8 cellular contexts compared by ENCODE assay signal in genomic region chr19:35544110-35544802, GRCh38. TPM values are rescaled to one million over a fixed set of nuclear protein-coding genes. Genes with fewer than 3 reads are reported as not detected.
DNase-seq lines count a peak whose midpoint lies in the region; FAIRE-seq and TF ChIP-seq lines count a peak whose summit lies in the region.

No MANE protein-coding gene starts in this region.

- H3K27ac ChIP-seq in SK-N-MC (no peak overlapping the region), sigmoid colon (peak overlapping the region in 2 of 4 donors; percentile 87 to 89)

- TF ChIP-seq CTCF in fibroblast of pulmonary artery (IDR thresholded peaks at IDR 0.05; ENCODE audit: low read length, missing control alignments) (no peak), sigmoid colon (IDR thresholded peaks at IDR 0.05) (no peak)

- DNase-seq in GM12891 (ENCODE audit: insufficient read length, low spot score) (no peak), SK-N-MC (ENCODE audit: low read depth, low spot score) (no peak), fibroblast of pulmonary artery (ENCODE audit: low read depth) (no peak), sigmoid colon (no peak), SK-N-DZ (ENCODE audit: low spot score) (no peak), ecto neural progenitor cell (ENCODE audit: low spot score) (no peak), DMS114 treated with DMSO at 0.1 percent for 48 hours (lab: John Stamatoyannopoulos, UW; ENCODE audit: unreplicated experiment) (no peak), HK-2 (ENCODE audit: unreplicated experiment) (no peak)

- H3K9ac ChIP-seq in SK-N-MC (ENCODE audit: insufficient read length): peak overlapping the region; percentile 96

- H3K27me3 ChIP-seq in sigmoid colon: no peaks in the 10 kb centered on the region

- FAIRE-seq in GM12891 (lab: Jason Lieb, UNC): peak; percentile 69

- TF ChIP-seq POLR2A in GM12891 (IDR thresholded peaks at IDR 0.05; ENCODE audit: low read depth, low read length): no peak
- no peak for TF ChIP-seq POLR2A in sigmoid colon (IDR thresholded peaks at IDR 0.05)

- peak overlapping the region; percentile 98 for H3K4me3 ChIP-seq in SK-N-MC
- peak overlapping the region; percentile 92 for H3K4me3 ChIP-seq in fibroblast of pulmonary artery (replicated peaks; ENCODE audit: low read depth, low read length)
- peak overlapping the region in 3 of 4 donors; percentile 68 to 97 (median 91) for H3K4me3 ChIP-seq in sigmoid colon

- intact Hi-C loops in sigmoid colon (cut with DNase I): no loop called here

- H3K9me3 ChIP-seq in SK-N-MC (ENCODE audit: low read depth, low read length) (no peaks in the 10 kb centered on the region), sigmoid colon (no peaks in the 10 kb centered on the region)

- WGBS in sigmoid colon, 2 donors: 82 to 86% methylated on average over 3 of the region's 3 CpGs

- TF ChIP-seq EP300 in sigmoid colon (IDR thresholded peaks at IDR 0.05): no peak

- H3K36me3 ChIP-seq in SK-N-MC (ENCODE audit: insufficient read depth, low read length): no peaks in the 10 kb centered on the region; the same call in 1 of the 2 replicates
- H3K36me3 ChIP-seq in sigmoid colon: peaks cover 0 to 16% (median 0%) of the 10 kb centered on the region in 4 donors

- peaks cover 0 to 29% (median 26%) of the 10 kb centered on the region in 4 donors for H3K4me1 ChIP-seq in sigmoid colon

TF ChIP-seq in GM12891, 5 proteins besides CTCF, POLR2A, EP300 and RAD21:
- no peak for TF ChIP-seq POLR2AphosphoS5 (IDR thresholded peaks at IDR 0.05; ENCODE audit: low read depth, low read length)
- TF ChIP-seq POU2F2 (IDR thresholded peaks at IDR 0.05; ENCODE audit: low read depth, low read length): no peak
- TF ChIP-seq TAF1 (IDR thresholded peaks at IDR 0.05; ENCODE audit: low read depth, low read length): no peak
- no peak for TF ChIP-seq PAX5 (IDR thresholded peaks at IDR 0.05; ENCODE audit: insufficient read depth, low read length, severe bottlenecking)
- TF ChIP-seq SPI1 (IDR thresholded peaks at IDR 0.05; ENCODE audit: low read depth, low read length): no peak
TF ChIP-seq in GM12891: peak in this region for 0.

RNA-seq across cellular contexts. Expression of gene TMEM147, which starts 1.2 kb away (rescaled TPM):
- polyA plus RNA-seq in GM12891 (2012; ENCODE audit: low read depth, missing spikeins): 77.3 TPM
- 10 to 100 TPM; 60.1 to 72.5 (median 69.3) TPM for total RNA-seq in sigmoid colon
- 100 to 1,000 TPM in 1 of 3 donors, 10 to 100 TPM in 2; 24.5 to 123 (median 46.2) TPM for polyA plus RNA-seq in sigmoid colon
- 68.5 and 107 TPM in 2 replicates for polyA plus RNA-seq in SK-N-DZ (2014; cell fraction: cytosol; rRNA removed)
- polyA plus RNA-seq in SK-N-DZ (2014; cell fraction: nucleus; rRNA removed): 81.5 and 92.3 TPM in 2 replicates

RNA-seq across cellular contexts. Expression of gene GAPDHS, which starts 11.0 kb away (rescaled TPM):
- polyA plus RNA-seq in GM12891 (2012; ENCODE audit: low read depth, missing spikeins): 0.53 TPM
- not detected for total RNA-seq in sigmoid colon
- not detected for polyA plus RNA-seq in sigmoid colon
- polyA plus RNA-seq in SK-N-DZ (2014; cell fraction: cytosol; rRNA removed): 0.45 and 0.76 TPM in 2 replicates
- polyA plus RNA-seq in SK-N-DZ (2014; cell fraction: nucleus; rRNA removed): 2.2 TPM in 1 of 2 replicates, not detected in the other

RNA-seq across cellular contexts. Expression of gene SBSN, which starts 16.1 kb away (rescaled TPM):
- 0.74 TPM for polyA plus RNA-seq in GM12891 (2012; ENCODE audit: low read depth, missing spikeins)
- total RNA-seq in sigmoid colon: not detected
- polyA plus RNA-seq in sigmoid colon: 1 to 10 TPM in 1 of 3 donors, under 1 TPM in 1, not detected in 1; 0.17 to 1.2 TPM
- not detected in 2 replicates for polyA plus RNA-seq in SK-N-DZ (2014; cell fraction: cytosol; rRNA removed)
- not detected in 2 replicates for polyA plus RNA-seq in SK-N-DZ (2014; cell fraction: nucleus; rRNA removed)

RNA-seq across cellular contexts. Expression of gene ATP4A, which starts 19.2 kb away (rescaled TPM):
- 0.55 TPM for polyA plus RNA-seq in GM12891 (2012; ENCODE audit: low read depth, missing spikeins)
- not detected for total RNA-seq in sigmoid colon
- under 1 TPM in 1 of 3 donors, not detected in 2; 0.10 TPM for polyA plus RNA-seq in sigmoid colon
- polyA plus RNA-seq in SK-N-DZ (2014; cell fraction: cytosol; rRNA removed): 0.03 and 0.10 TPM in 2 replicates
- 0.26 and 0.40 TPM in 2 replicates for polyA plus RNA-seq in SK-N-DZ (2014; cell fraction: nucleus; rRNA removed)

RNA-seq across cellular contexts. Expression of gene DMKN, which starts 30.8 kb away (rescaled TPM):
- polyA plus RNA-seq in GM12891 (2012; ENCODE audit: low read depth, missing spikeins): 97.6 TPM
- 10 to 100 TPM in 3 of 4 donors, 1 to 10 TPM in 1; 6.1 to 39.0 (median 24.4) TPM for total RNA-seq in sigmoid colon
- 10 to 100 TPM in 1 of 3 donors, 1 to 10 TPM in 2; 5.5 to 20.6 (median 9.0) TPM for polyA plus RNA-seq in sigmoid colon
- polyA plus RNA-seq in SK-N-DZ (2014; cell fraction: cytosol; rRNA removed): not detected in 2 replicates
- not detected in 2 replicates for polyA plus RNA-seq in SK-N-DZ (2014; cell fraction: nucleus; rRNA removed)
